12 cellular contexts compared by ENCODE assay signal in the genomic region with DNA sequence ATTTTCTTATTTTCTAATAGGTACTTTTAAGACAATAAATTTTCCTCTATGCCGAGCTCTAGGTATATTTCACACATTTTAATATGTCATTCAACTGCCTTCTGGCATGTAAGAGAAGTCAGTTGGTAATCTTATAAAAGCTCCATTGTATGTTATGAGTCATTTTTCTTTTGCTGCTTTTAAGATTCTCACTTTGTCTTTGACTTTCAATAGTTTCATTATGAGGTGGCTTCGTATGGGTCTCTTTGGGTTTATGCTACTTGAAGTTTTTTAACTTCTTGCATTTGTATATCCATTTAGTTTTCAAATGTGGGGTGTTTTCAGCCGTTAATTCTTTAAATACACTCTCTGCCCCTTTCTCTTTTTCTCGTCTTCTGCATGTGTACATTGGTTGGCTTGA.
DNase-seq lines count a peak whose midpoint lies in the region; ATAC-seq and TF ChIP-seq lines count a peak whose summit lies in the region.
"Had no signal": no experiment of that assay in that cellular context is flagged by ENCODE, and none has a peak within 500 bp of the region (broad histone marks: within the 10 kb centered on the region; RNA-seq: fewer than 3 reads in every experiment).

No MANE protein-coding gene starts in this region.

- no peaks in the 10 kb centered on the region for H3K9me2 ChIP-seq in SK-N-SH

- 2% methylated on average over 4 of the region's 4 CpGs for WGBS in SK-N-SH (ENCODE audit: low lambda C conversion rate)

- TF ChIP-seq CTCF in SK-N-SH (IDR thresholded peaks at IDR 0.05) (no peak), foreskin keratinocyte (conservative IDR thresholded peaks at IDR 0.05) (no peak)

- CTCF ChIA-PET in SK-N-SH (lab: Yijun Ruan, JAX) = interaction anchor here (1.0 kb wide), 1 partner anchor 13 kb away, joined by 3 read pairs; no protein-coding TSS in a partner anchor

- H3K36me3 ChIP-seq in SK-N-SH (replicated peaks in 1 of 2; ENCODE audit: control insufficient read depth in 1 of 2, insufficient read depth in 2 of 2, low read length in 1 of 2) = no peaks in the 10 kb centered on the region

- DNase-seq in SK-N-SH = no peak
- peak; percentile 33 to 61 for DNase-seq in foreskin keratinocyte
- DNase-seq in midbrain (lab: John Stamatoyannopoulos, UW) = no peak
- no peak for DNase-seq in NCI-H82 treated with DMSO at 0.1 percent for 48 hours (lab: John Stamatoyannopoulos, UW; ENCODE audit: unreplicated experiment)
- DNase-seq in NOMO-1 (lab: John Stamatoyannopoulos, UW; ENCODE audit: unreplicated experiment in 2 of 2) = no peak
- DNase-seq: 8988T; Kasumi-1; SIG-M5; stimulated activated CD8-positive, alpha-beta memory T cell treated with anti-CD3 and anti-CD28 coated beads, Interleukin-4, amount 100 ng/mL, for 48 hours had no signal

- peaks cover 3% of the 10 kb centered on the region for H3F3A ChIP-seq in SK-N-SH (replicated peaks; ENCODE audit: insufficient read depth)

- H3K4me1 ChIP-seq in SK-N-SH (ENCODE audit: control insufficient read depth in 1 of 2, insufficient read depth in 2 of 2, low read depth in 1 of 2, low read length in 1 of 2) = no peaks in the 10 kb centered on the region
- H3K4me1 ChIP-seq in foreskin keratinocyte = peaks cover 17% of the 10 kb centered on the region

- no peaks in the 10 kb centered on the region for H3K79me2 ChIP-seq in SK-N-SH (ENCODE audit: insufficient read depth)

- H3K4me3 ChIP-seq in SK-N-SH (ENCODE audit: low read depth in 2 of 2, low read length in 1 of 2) = no peak overlapping the region

- H3K27me3 ChIP-seq in SK-N-SH (ENCODE audit: insufficient read depth) (peaks cover 10% of the 10 kb centered on the region; the same call in 1 of the 2 replicates), foreskin keratinocyte (no peaks in the 10 kb centered on the region)

- POLR2A ChIA-PET in SK-N-SH (lab: Yijun Ruan, JAX) = no interaction called here

- no peaks in the 10 kb centered on the region for H4K20me1 ChIP-seq in SK-N-SH (ENCODE audit: insufficient read depth)

- H3K9me3 ChIP-seq in SK-N-SH = no peaks in the 10 kb centered on the region

- no peak overlapping the region for H3K9ac ChIP-seq in SK-N-SH

- H3K27ac ChIP-seq in SK-N-SH (ENCODE audit: low read depth in 2 of 2, low read length in 1 of 2) = no peak overlapping the region
- no peak overlapping the region for H3K27ac ChIP-seq in foreskin keratinocyte

- peak overlapping the region; percentile 41; the same call in 1 of the 2 replicates for H2AFZ ChIP-seq in SK-N-SH (ENCODE audit: low read depth)

- TF ChIP-seq EP300 in SK-N-SH (IDR thresholded peaks at IDR 0.05; ENCODE audit: borderline replicate concordance in 1 of 2, low read depth in 1 of 2, low read length in 1 of 2) = no peak

- ATAC-seq in SK-N-SH treated with all-trans-retinoic acid at 6 μM for 48 hours (no peak), GM21576 (IDR thresholded peaks at IDR 0.05; ENCODE audit: unreplicated experiment) (peak; percentile 91), HG03354 (IDR thresholded peaks at IDR 0.05; ENCODE audit: poor library complexity, severe bottlenecking, unreplicated experiment) (peak; percentile 89), foreskin keratinocyte (peak; percentile 81)

- no peak overlapping the region for H3K4me2 ChIP-seq in SK-N-SH

- TF ChIP-seq RAD21 in SK-N-SH (IDR thresholded peaks at IDR 0.05; ENCODE audit: low read length) = no peak

TF ChIP-seq in SK-N-SH, 30 proteins besides CTCF, POLR2A, EP300 and RAD21:
- TF ChIP-seq RFX5 (IDR thresholded peaks at IDR 0.05; ENCODE audit: low read length) = no peak
- TF ChIP-seq SMC3 (IDR thresholded peaks at IDR 0.05; ENCODE audit: low read depth, low read length) = no peak
- no peak for TF ChIP-seq GATA2 (CRISPR knock-in tag; IDR thresholded peaks at IDR 0.05)
- TF ChIP-seq RXRA (IDR thresholded peaks at IDR 0.05; ENCODE audit: borderline replicate concordance, low read depth) = no peak
- TF ChIP-seq, protein P1, sequence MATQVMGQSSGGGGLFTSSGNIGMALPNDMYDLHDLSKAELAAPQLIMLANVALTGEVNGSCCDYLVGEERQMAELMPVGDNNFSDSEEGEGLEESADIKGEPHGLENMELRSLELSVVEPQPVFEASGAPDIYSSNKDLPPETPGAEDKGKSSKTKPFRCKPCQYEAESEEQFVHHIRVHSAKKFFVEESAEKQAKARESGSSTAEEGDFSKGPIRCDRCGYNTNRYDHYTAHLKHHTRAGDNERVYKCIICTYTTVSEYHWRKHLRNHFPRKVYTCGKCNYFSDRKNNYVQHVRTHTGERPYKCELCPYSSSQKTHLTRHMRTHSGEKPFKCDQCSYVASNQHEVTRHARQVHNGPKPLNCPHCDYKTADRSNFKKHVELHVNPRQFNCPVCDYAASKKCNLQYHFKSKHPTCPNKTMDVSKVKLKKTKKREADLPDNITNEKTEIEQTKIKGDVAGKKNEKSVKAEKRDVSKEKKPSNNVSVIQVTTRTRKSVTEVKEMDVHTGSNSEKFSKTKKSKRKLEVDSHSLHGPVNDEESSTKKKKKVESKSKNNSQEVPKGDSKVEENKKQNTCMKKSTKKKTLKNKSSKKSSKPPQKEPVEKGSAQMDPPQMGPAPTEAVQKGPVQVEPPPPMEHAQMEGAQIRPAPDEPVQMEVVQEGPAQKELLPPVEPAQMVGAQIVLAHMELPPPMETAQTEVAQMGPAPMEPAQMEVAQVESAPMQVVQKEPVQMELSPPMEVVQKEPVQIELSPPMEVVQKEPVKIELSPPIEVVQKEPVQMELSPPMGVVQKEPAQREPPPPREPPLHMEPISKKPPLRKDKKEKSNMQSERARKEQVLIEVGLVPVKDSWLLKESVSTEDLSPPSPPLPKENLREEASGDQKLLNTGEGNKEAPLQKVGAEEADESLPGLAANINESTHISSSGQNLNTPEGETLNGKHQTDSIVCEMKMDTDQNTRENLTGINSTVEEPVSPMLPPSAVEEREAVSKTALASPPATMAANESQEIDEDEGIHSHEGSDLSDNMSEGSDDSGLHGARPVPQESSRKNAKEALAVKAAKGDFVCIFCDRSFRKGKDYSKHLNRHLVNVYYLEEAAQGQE (IDR thresholded peaks at IDR 0.05; ENCODE audit: low read depth, low read length) = no peak
- TF ChIP-seq RCOR1 (IDR thresholded peaks at IDR 0.05; ENCODE audit: low read length) = no peak
- TF ChIP-seq MXI1 (IDR thresholded peaks at IDR 0.05; ENCODE audit: low read depth, low read length) = no peak

TF ChIP-seq in SK-N-SH treated with all-trans-retinoic acid at 6 μM for 48 hours, 23 proteins besides CTCF, POLR2A, EP300 and RAD21 (continues in another document):
- TF ChIP-seq CSRNP3 (CRISPR knock-in tag; IDR thresholded peaks at IDR 0.05) = no peak
- TF ChIP-seq TSHZ2 (CRISPR knock-in tag; IDR thresholded peaks at IDR 0.05) = no peak
- TF ChIP-seq BACH2 (CRISPR knock-in tag; IDR thresholded peaks at IDR 0.05; ENCODE audit: borderline replicate concordance) = no peak
- no peak for TF ChIP-seq ISL1 (CRISPR knock-in tag; IDR thresholded peaks at IDR 0.05)
- TF ChIP-seq ZFP3 (CRISPR knock-in tag; IDR thresholded peaks at IDR 0.05) = no peak
- TF ChIP-seq ZNF565 (CRISPR knock-in tag; conservative IDR thresholded peaks at IDR 0.05; ENCODE audit: low read depth) = no peak
- TF ChIP-seq ZNF70 (CRISPR knock-in tag; IDR thresholded peaks at IDR 0.05) = no peak

Comparison
In these comparisons a context has a peak if more than half of its experiments do, and no peak if none do; other contexts are left out.
1. DNase-seq: peak in foreskin keratinocyte (2 of 2); none in SK-N-SH (single experiment), midbrain (single experiment), NCI-H82 treated with DMSO at 0.1 percent for 48 hours (single experiment) and NOMO-1 (0 of 2).